ENCODE assay signal across 9 cellular contexts in genomic region chr6:16698988-16699868, GRCh38.
DNase-seq lines count a peak whose midpoint lies in the region; ATAC-seq and TF ChIP-seq lines count a peak whose summit lies in the region.
"Had no signal": no experiment of that assay in that cellular context is flagged by ENCODE, and none has a peak within 500 bp of the region (broad histone marks: within the 10 kb centered on the region; RNA-seq: fewer than 3 reads in every experiment).

No MANE protein-coding gene starts in this region.

- peak overlapping the region; percentile 90 for H3K27ac Mint-ChIP-seq in activated naive CD4-positive, alpha-beta T cell treated with anti-CD3 and anti-CD28 coated beads, Interleukin-2, amount 50 U/mL, for 24 hours

- TF ChIP-seq POLR2A in right lobe of liver (IDR thresholded peaks at IDR 0.05) = peak; percentile 48
- no peak for TF ChIP-seq POLR2A in uterus (IDR thresholded peaks at IDR 0.05)
- TF ChIP-seq POLR2A in tibial nerve (IDR thresholded peaks at IDR 0.05) = no peak

- H3K27ac ChIP-seq in heart right ventricle (peak overlapping the region in 3 of 10 donors; percentile 23 to 83 (median 37)), left ventricle myocardium inferior (replicated peaks) (no peak overlapping the region), right lobe of liver (peak overlapping the region; percentile 66 to 82 (median 73)), uterus (peak overlapping the region; percentile 84 to 85), tibial nerve (peak overlapping the region in 1 of 4 donors; percentile 52)

- H3K4me3 Mint-ChIP-seq in activated naive CD4-positive, alpha-beta T cell treated with anti-CD3 and anti-CD28 coated beads, Interleukin-2, amount 50 U/mL, for 24 hours = peak overlapping the region; percentile 81

- H3K27me3 ChIP-seq in heart right ventricle (no peaks in the 10 kb centered on the region), left ventricle myocardium inferior (ENCODE audit: low read depth) (no peaks in the 10 kb centered on the region), right lobe of liver (no peaks in the 10 kb centered on the region), uterus (no peaks in the 10 kb centered on the region), tibial nerve (no peaks in the 10 kb centered on the region), MG63 (no peaks in the 10 kb centered on the region)

- H3K4me1 ChIP-seq in heart right ventricle = peaks cover 8 to 83% (median 32%) of the 10 kb centered on the region in 9 donors
- H3K4me1 ChIP-seq in left ventricle myocardium inferior = peaks cover 60% of the 10 kb centered on the region
- H3K4me1 ChIP-seq in right lobe of liver = peaks cover 0 to 30% (median 12%) of the 10 kb centered on the region in 4 donors
- peaks cover 0 to 13% of the 10 kb centered on the region in 2 donors for H3K4me1 ChIP-seq in uterus
- peaks cover 0 to 43% (median 20%) of the 10 kb centered on the region in 4 donors for H3K4me1 ChIP-seq in tibial nerve

- no peak for TF ChIP-seq EP300 in tibial nerve (IDR thresholded peaks at IDR 0.05)

- H3K4me3 ChIP-seq in heart right ventricle = peak overlapping the region in 1 of 10 donors; percentile 49
- H3K4me3 ChIP-seq in left ventricle myocardium inferior = no peak overlapping the region
- H3K4me3 ChIP-seq in right lobe of liver = peak overlapping the region in 1 of 3 donors; percentile 1
- peak overlapping the region in 1 of 2 donors; percentile 2 for H3K4me3 ChIP-seq in uterus
- H3K4me3 ChIP-seq in tibial nerve = no peak overlapping the region
- no peak overlapping the region for H3K4me3 ChIP-seq in MG63

- TF ChIP-seq CTCF in heart right ventricle (IDR thresholded peaks at IDR 0.05) (no peak), left ventricle myocardium inferior (IDR thresholded peaks at IDR 0.05; ENCODE audit: borderline replicate concordance) (no peak), right lobe of liver (IDR thresholded peaks at IDR 0.05) (no peak), uterus (IDR thresholded peaks at IDR 0.05) (no peak), tibial nerve (IDR thresholded peaks at IDR 0.05) (no peak)

- intact Hi-C loops in heart right ventricle (cut with DNase I) (no loop called here), left ventricle myocardium inferior (cut with micrococcal nuclease) (no loop called here), right lobe of liver (cut with DNase I) (no loop called here), uterus (cut with DNase I; ENCODE audit: low total_unique reads) (no loop called here)

- no peaks in the 10 kb centered on the region for H3K36me3 ChIP-seq in heart right ventricle
- no peaks in the 10 kb centered on the region for H3K36me3 ChIP-seq in left ventricle myocardium inferior
- H3K36me3 ChIP-seq in right lobe of liver = no peaks in the 10 kb centered on the region
- H3K36me3 ChIP-seq in uterus = no peaks in the 10 kb centered on the region
- no peaks in the 10 kb centered on the region for H3K36me3 ChIP-seq in tibial nerve
- no peaks in the 10 kb centered on the region for H3K36me3 ChIP-seq in MG63

- ATAC-seq in heart right ventricle (peak in 5 of 8 donors; percentile 20 to 52 (median 40)), right lobe of liver (peak; percentile 89 to 95 (median 92)), HG02763 (IDR thresholded peaks at IDR 0.05; ENCODE audit: unreplicated experiment) (no peak)

- no peaks in the 10 kb centered on the region for H3K9me3 Mint-ChIP-seq in activated naive CD4-positive, alpha-beta T cell treated with anti-CD3 and anti-CD28 coated beads, Interleukin-2, amount 50 U/mL, for 24 hours

- DNase-seq in heart right ventricle (no peak), left ventricle myocardium inferior (no peak), right lobe of liver (no peak), uterus (no peak), tibial nerve (ENCODE audit: low spot score in 2 of 2) (no peak), MG63 (no peak)
- DNase-seq: left cardiac atrium had no signal

- H3K27me3 Mint-ChIP-seq in activated naive CD4-positive, alpha-beta T cell treated with anti-CD3 and anti-CD28 coated beads, Interleukin-2, amount 50 U/mL, for 24 hours = no peaks in the 10 kb centered on the region

- H3K4me1 Mint-ChIP-seq in activated naive CD4-positive, alpha-beta T cell treated with anti-CD3 and anti-CD28 coated beads, Interleukin-2, amount 50 U/mL, for 24 hours = peaks cover 62% of the 10 kb centered on the region

- WGBS in heart right ventricle, 2 donors = 69 to 72% methylated on average over 7 of the region's 7 CpGs
- 12% methylated on average over 7 of the region's 7 CpGs for WGBS in right lobe of liver (ENCODE audit: insufficient coverage, low coverage, low lambda C conversion rate, missing lambda C conversion rate)
- 67 to 69% methylated on average over 7 of the region's 7 CpGs for WGBS in tibial nerve, 2 donors

- H3K9me3 ChIP-seq in heart right ventricle (no peaks in the 10 kb centered on the region), left ventricle myocardium inferior (replicated peaks) (no peaks in the 10 kb centered on the region), right lobe of liver (no peaks in the 10 kb centered on the region), uterus (no peaks in the 10 kb centered on the region), tibial nerve (no peaks in the 10 kb centered on the region), MG63 (no peaks in the 10 kb centered on the region)

- peaks cover 2% of the 10 kb centered on the region for H3K36me3 Mint-ChIP-seq in activated naive CD4-positive, alpha-beta T cell treated with anti-CD3 and anti-CD28 coated beads, Interleukin-2, amount 50 U/mL, for 24 hours
